In the genomic region with DNA sequence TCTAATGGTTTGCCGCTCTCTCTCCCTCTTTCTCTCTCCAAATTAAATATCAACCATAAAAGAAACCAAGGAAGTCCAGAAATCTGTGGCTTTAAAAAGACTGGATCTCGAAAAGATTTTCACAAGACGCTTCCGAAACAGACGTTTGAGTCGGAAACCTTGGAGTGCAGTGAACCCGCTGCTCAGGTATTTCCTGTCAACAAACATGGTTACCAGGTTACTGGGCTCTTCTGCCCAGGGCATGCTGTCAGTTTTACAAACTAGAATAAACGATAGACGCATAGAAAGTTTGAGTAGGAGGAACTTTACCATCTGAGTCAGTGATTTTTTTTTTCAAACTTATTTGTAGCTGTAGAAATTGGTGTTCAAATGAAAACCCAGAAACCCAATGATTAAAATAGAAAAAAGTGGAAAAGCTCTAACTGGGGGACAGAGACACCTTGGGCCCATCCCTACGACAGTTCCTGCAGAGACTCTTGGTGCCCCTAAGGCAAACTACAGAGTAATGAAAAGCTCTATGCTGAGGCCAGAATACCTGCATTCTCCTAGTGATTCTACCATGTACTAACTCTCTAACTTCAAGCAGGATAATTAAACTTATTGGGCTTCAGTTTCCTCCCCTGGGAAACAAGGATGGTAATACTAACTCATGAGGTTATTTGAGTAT, we compare ENCODE assay signal across 11 cellular contexts.
DNase-seq lines count a peak whose midpoint lies in the region; ATAC-seq and TF ChIP-seq lines count a peak whose summit lies in the region.
"Had no signal": no experiment of that assay in that cellular context is flagged by ENCODE, and none has a peak within 500 bp of the region (broad histone marks: within the 10 kb centered on the region; RNA-seq: fewer than 3 reads in every experiment).

No MANE protein-coding gene starts in this region.

- H3K4me1 ChIP-seq in trophoblast cell (ENCODE audit: control insufficient read depth in 1 of 2, insufficient read depth in 2 of 2, low read length in 2 of 2) (peaks cover 2 to 4% of the 10 kb centered on the region in 2 experiments), gastrocnemius medialis (no peaks in the 10 kb centered on the region)

- H3K4me3 ChIP-seq in trophoblast cell (ENCODE audit: low read depth, low read length) (no peak overlapping the region), gastrocnemius medialis (no peak overlapping the region)

- in situ Hi-C loops in gastrocnemius medialis (cut with MboI; ENCODE audit: low sequenced_read_pairs in 4 of 4): no loop called here

- no peak overlapping the region for H3K14ac ChIP-seq in trophoblast cell (ENCODE audit: low read length)

- no peak overlapping the region for H3K4ac ChIP-seq in trophoblast cell (ENCODE audit: low read depth, low read length)

- no peak overlapping the region for H3K9ac ChIP-seq in trophoblast cell (ENCODE audit: low read length)

- H3K4me1 Mint-ChIP-seq in T-helper 17 cell: peaks cover 17% of the 10 kb centered on the region

- no peak for TF ChIP-seq POLR2A in gastrocnemius medialis (IDR thresholded peaks at IDR 0.05)

- no peak overlapping the region for H2BK5ac ChIP-seq in trophoblast cell (ENCODE audit: low read depth, low read length, poor library complexity)

- ATAC-seq in T-helper 17 cell (peak; percentile 77), esophagus mucosa (peak; percentile 80), HG02763 (IDR thresholded peaks at IDR 0.05; ENCODE audit: unreplicated experiment) (no peak), gastrocnemius medialis (no peak)

- H2BK12ac ChIP-seq in trophoblast cell (ENCODE audit: low read length): no peak overlapping the region

- WGBS in trophoblast cell (ENCODE audit: extremely low coverage, insufficient coverage, insufficient read length): no CpG with 5 or more reads among the region's 10 CpGs

- H3K36me3 Mint-ChIP-seq in T-helper 17 cell (ENCODE audit: low read depth): peaks cover 13% of the 10 kb centered on the region

- TF ChIP-seq CTCF in gastrocnemius medialis (IDR thresholded peaks at IDR 0.05 in 4 of 5, conservative IDR thresholded peaks at IDR 0.05 in 1 of 5): no peak

- no peaks in the 10 kb centered on the region for H3K9me3 ChIP-seq in T-helper 17 cell (ENCODE audit: control insufficient read depth, low read length, poor library complexity, severe bottlenecking)
- no peaks in the 10 kb centered on the region for H3K9me3 ChIP-seq in trophoblast cell (ENCODE audit: insufficient read depth, low read depth, low read length)
- H3K9me3 ChIP-seq in gastrocnemius medialis: no peaks in the 10 kb centered on the region

- no peak overlapping the region for H2AFZ ChIP-seq in trophoblast cell (ENCODE audit: insufficient read depth, low read length, poor library complexity)

- no peaks in the 10 kb centered on the region for H3K79me2 ChIP-seq in trophoblast cell (ENCODE audit: control insufficient read depth, insufficient read depth, low read length, poor library complexity)

- peak overlapping the region; percentile 63 for H3K4me2 ChIP-seq in trophoblast cell (ENCODE audit: low read length)

- H3K27ac Mint-ChIP-seq in T-helper 17 cell: peak overlapping the region; percentile 93
- H3K27ac Mint-ChIP-seq: activated naive CD4-positive, alpha-beta T cell treated with anti-CD3 and anti-CD28 coated beads, Interleukin-2, amount 50 U/mL, for 24 hours had no signal

- H3K27me3 ChIP-seq in trophoblast cell (ENCODE audit: insufficient read depth, low read length) (no peaks in the 10 kb centered on the region), gastrocnemius medialis (no peaks in the 10 kb centered on the region)

- intact Hi-C loops in gastrocnemius medialis (cut with DNase I; ENCODE audit: low total_unique reads): no loop called here

- no peaks in the 10 kb centered on the region for H3K36me3 ChIP-seq in trophoblast cell (ENCODE audit: control insufficient read depth in 1 of 2, insufficient read depth in 2 of 2, low read length in 2 of 2)
- no peaks in the 10 kb centered on the region for H3K36me3 ChIP-seq in gastrocnemius medialis

- H4K12ac ChIP-seq in trophoblast cell (ENCODE audit: low read depth, low read length): no peak overlapping the region

- no peaks in the 10 kb centered on the region for H3K79me1 ChIP-seq in trophoblast cell (ENCODE audit: low read length)

- no peak overlapping the region for H3K18ac ChIP-seq in trophoblast cell (ENCODE audit: low read length)

- H3K27ac ChIP-seq in trophoblast cell (ENCODE audit: low read depth, low read length): no peak overlapping the region
- H3K27ac ChIP-seq in gastrocnemius medialis: no peak overlapping the region

- H3K4me3 Mint-ChIP-seq in T-helper 17 cell: no peak overlapping the region
- H3K4me3 Mint-ChIP-seq: activated naive CD4-positive, alpha-beta T cell treated with anti-CD3 and anti-CD28 coated beads, Interleukin-2, amount 50 U/mL, for 24 hours; naive B cell had no signal

- DNase-seq in activated CD4-positive, alpha-beta T cell treated with anti-CD3 and anti-CD28 coated beads, Interleukin-2, amount 50 U/mL, for 1 hour: peak; percentile 22
- DNase-seq in activated CD4-positive, alpha-beta T cell treated with anti-CD3 and anti-CD28 coated beads for 4 hours: no peak
- DNase-seq in T-helper 17 cell: peak in 1 of 3 donors; percentile 39
- DNase-seq in trophoblast cell: peak; percentile 83 to 90
- DNase-seq in gastrocnemius medialis: no peak
- DNase-seq in NCI-H187 treated with DMSO at 0.1 percent for 48 hours (lab: John Stamatoyannopoulos, UW): no peak
- DNase-seq: naive B cell, SHP77 treated with DMSO at 0.1 percent for 48 hours had no signal

- H3K27me3 Mint-ChIP-seq in T-helper 17 cell: no peaks in the 10 kb centered on the region
- H3K27me3 Mint-ChIP-seq: activated naive CD4-positive, alpha-beta T cell treated with anti-CD3 and anti-CD28 coated beads, Interleukin-2, amount 50 U/mL, for 24 hours; naive B cell had no signal

- no peak overlapping the region for H2BK120ac ChIP-seq in trophoblast cell (ENCODE audit: insufficient read depth, low read length, poor library complexity)

- no peak overlapping the region for H4K91ac ChIP-seq in trophoblast cell (ENCODE audit: low read depth, low read length)

- H2AK5ac ChIP-seq in trophoblast cell (ENCODE audit: low read length): no peak overlapping the region

- H3K23ac ChIP-seq in trophoblast cell (ENCODE audit: low read length): no peak overlapping the region

- no peak overlapping the region for H4K8ac ChIP-seq in trophoblast cell (ENCODE audit: low read depth, low read length)

Comparison
In these comparisons a context has a peak if more than half of its experiments do, and no peak if none do; other contexts are left out.
1. DNase-seq: peak in activated CD4-positive, alpha-beta T cell treated with anti-CD3 and anti-CD28 coated beads, Interleukin-2, amount 50 U/mL, for 1 hour (single experiment) and trophoblast cell (2 of 2); none in activated CD4-positive, alpha-beta T cell treated with anti-CD3 and anti-CD28 coated beads for 4 hours (0 of 2), gastrocnemius medialis (0 of 2) and NCI-H187 treated with DMSO at 0.1 percent for 48 hours (single experiment).
2. ATAC-seq: peak in T-helper 17 cell (single experiment) and esophagus mucosa (single experiment); none in HG02763 (single experiment) and gastrocnemius medialis (0 of 2).